In genomic region chr18:43236921-43237320, GRCh38 we compare ENCODE assay signal across 24 cellular contexts. TPM values are rescaled to one million over a fixed set of nuclear protein-coding genes. Genes with fewer than 3 reads are reported as not detected.
"Had no signal": no experiment of that assay in that cellular context is flagged by ENCODE, and none has a peak within 500 bp of the region (broad histone marks: within the 10 kb centered on the region; RNA-seq: fewer than 3 reads in every experiment).

No MANE protein-coding gene starts in this region.

- H3K4me1 Mint-ChIP-seq: activated B cell treated with CpG ODN at 0.5 μM for 24 hours; activated CD4-positive, alpha-beta memory T cell treated with anti-CD3 and anti-CD28 coated beads, Interleukin-2, amount 10 ng/mL, durations not matched to agents 7 days and 5 days; activated CD8-positive, alpha-beta memory T cell treated with anti-CD3 and anti-CD28 coated beads, Interleukin-2, amount 10 ng/mL, durations not matched to agents 7 days and 5 days; immature natural killer cell; natural killer cell had no signal

- H3K27me3 Mint-ChIP-seq: activated B cell treated with CpG ODN at 0.5 μM for 24 hours; activated CD4-positive, alpha-beta memory T cell treated with anti-CD3 and anti-CD28 coated beads, Interleukin-2, amount 10 ng/mL, durations not matched to agents 7 days and 5 days; activated CD8-positive, alpha-beta memory T cell treated with anti-CD3 and anti-CD28 coated beads, Interleukin-2, amount 10 ng/mL, durations not matched to agents 7 days and 5 days had no signal

- H3K27me3 ChIP-seq: ascending aorta, colonic mucosa, gastroesophageal sphincter, heart left ventricle, sigmoid colon, thyroid gland had no signal

- H3K9ac ChIP-seq: parathyroid adenoma had no signal

- H2AFZ ChIP-seq: parathyroid adenoma had no signal

- H3K9me3 ChIP-seq: ascending aorta, colonic mucosa, gastroesophageal sphincter, heart left ventricle, sigmoid colon, thyroid gland had no signal

- H3K36me3 ChIP-seq: ascending aorta, colonic mucosa, gastroesophageal sphincter, heart left ventricle, sigmoid colon, thyroid gland had no signal

- H3K4me1 ChIP-seq: ascending aorta, colonic mucosa, gastroesophageal sphincter, heart left ventricle, parathyroid adenoma, sigmoid colon, thyroid gland had no signal

- H3K27ac Mint-ChIP-seq: activated B cell treated with CpG ODN at 0.5 μM for 24 hours; activated CD4-positive, alpha-beta memory T cell treated with anti-CD3 and anti-CD28 coated beads, Interleukin-2, amount 10 ng/mL, durations not matched to agents 7 days and 5 days; activated CD8-positive, alpha-beta memory T cell treated with anti-CD3 and anti-CD28 coated beads, Interleukin-2, amount 10 ng/mL, durations not matched to agents 7 days and 5 days; immature natural killer cell; natural killer cell had no signal

- H3K79me2 ChIP-seq: parathyroid adenoma had no signal

- H3K9me3 Mint-ChIP-seq: activated B cell treated with CpG ODN at 0.5 μM for 24 hours; activated T-cell treated with anti-CD3 and anti-CD28 coated beads, Interleukin-2, amount 50 U/mL, for 4 hours had no signal

- ATAC-seq: activated CD8-positive, alpha-beta memory T cell treated with anti-CD3 and anti-CD28 coated beads, Interleukin-2, amount 10 ng/mL, durations not matched to agents 7 days and 5 days; activated T-cell treated with anti-CD3 and anti-CD28 coated beads, Interleukin-2, amount 50 U/mL, for 4 hours; gastroesophageal sphincter; heart left ventricle; left cardiac atrium; natural killer cell had no signal

- H3K4me3 ChIP-seq: ascending aorta, colonic mucosa, gastroesophageal sphincter, heart left ventricle, sigmoid colon, SK-N-MC, thyroid gland had no signal

- FAIRE-seq: endometrium, urothelium cell line had no signal

- DNase-seq: activated B cell treated with CpG ODN at 0.5 μM for 24 hours; activated CD4-positive, alpha-beta memory T cell treated with anti-CD3 and anti-CD28 coated beads, Interleukin-2, amount 10 ng/mL, durations not matched to agents 7 days and 5 days; activated CD4-positive, alpha-beta T cell treated with anti-CD3 and anti-CD28 coated beads for 48 hours; activated CD8-positive, alpha-beta memory T cell treated with anti-CD3 and anti-CD28 coated beads, Interleukin-2, amount 10 ng/mL, durations not matched to agents 7 days and 5 days; activated effector memory CD4-positive, alpha-beta T cell treated with Interleukin-2 at 50 U/mL for 16 hours; activated naive CD4-positive, alpha-beta T cell treated with anti-CD3 and anti-CD28 coated beads, Interleukin-2, amount 50 U/mL, for 16 hours; activated T-cell treated with anti-CD3 and anti-CD28 coated beads, Interleukin-2, amount 50 U/mL, for 4 hours; central memory CD4-positive, alpha-beta T cell; colonic mucosa; heart left ventricle; immature natural killer cell; left cardiac atrium; natural killer cell; sigmoid colon; stimulated activated naive CD4-positive, alpha-beta T cell; thyroid gland had no signal

- H3K4me3 Mint-ChIP-seq: activated B cell treated with CpG ODN at 0.5 μM for 24 hours; activated CD4-positive, alpha-beta memory T cell treated with anti-CD3 and anti-CD28 coated beads, Interleukin-2, amount 10 ng/mL, durations not matched to agents 7 days and 5 days; activated CD8-positive, alpha-beta memory T cell treated with anti-CD3 and anti-CD28 coated beads, Interleukin-2, amount 10 ng/mL, durations not matched to agents 7 days and 5 days; activated T-cell treated with anti-CD3 and anti-CD28 coated beads, Interleukin-2, amount 50 U/mL, for 4 hours; immature natural killer cell; natural killer cell had no signal

- H3K36me3 Mint-ChIP-seq: activated CD8-positive, alpha-beta memory T cell treated with anti-CD3 and anti-CD28 coated beads, Interleukin-2, amount 10 ng/mL, durations not matched to agents 7 days and 5 days; immature natural killer cell; natural killer cell had no signal

- H3K27ac ChIP-seq: ascending aorta, colonic mucosa, gastroesophageal sphincter, heart left ventricle, parathyroid adenoma, sigmoid colon, SK-N-MC, thyroid gland had no signal

RNA-seq across cellular contexts. Expression of gene SYT4, which starts 40.4 kb away (rescaled TPM):
- total RNA-seq: activated B cell treated with CpG ODN at 0.5 μM for 24 hours; activated CD8-positive, alpha-beta memory T cell treated with anti-CD3 and anti-CD28 coated beads, Interleukin-2, amount 10 ng/mL, durations not matched to agents 7 days and 5 days; activated T-cell treated with anti-CD3 and anti-CD28 coated beads, Interleukin-2, amount 50 U/mL, for 4 hours; ascending aorta; lower leg skin; natural killer cell; T-helper 2 cell treated with Interferon-gamma antibody and Interleukin-4, amounts not matched to agents 100 ng/mL and 5 ng/mL, for 36 hours had no signal
- polyA plus RNA-seq: heart left ventricle, immature natural killer cell had no signal
